ENCODE assay signal across 11 cellular contexts in genomic region chr2:149984311-149984710, GRCh38.
"Had no signal": no experiment of that assay in that cellular context is flagged by ENCODE, and none has a peak within 500 bp of the region (broad histone marks: within the 10 kb centered on the region; RNA-seq: fewer than 3 reads in every experiment).

No MANE protein-coding gene starts in this region.

- ATAC-seq: GM23338, HCT116 had no signal

- H3K4me1 ChIP-seq: HAP-1 had no signal

- H3K9me3 Mint-ChIP-seq: GM23338, H9 had no signal

- H3K36me3 ChIP-seq: HAP-1 had no signal

- H3K4me1 Mint-ChIP-seq: GM23338, H9 had no signal

- DNase-seq: GM23248, GOT3, H7, H9, HCEC 1CT, HFFc6 had no signal

- H3K27ac ChIP-seq: GM23248 had no signal

- H3K4me3 ChIP-seq: GM23248, GM23338, HAP-1 had no signal

- H3K4me3 Mint-ChIP-seq: GM23338, H9, HFFc6 had no signal

- H3K27ac Mint-ChIP-seq: GM23338, H9, HFFc6 had no signal

- FAIRE-seq: H1, H54 had no signal
